22 cellular contexts compared by ENCODE assay signal in the genomic region with DNA sequence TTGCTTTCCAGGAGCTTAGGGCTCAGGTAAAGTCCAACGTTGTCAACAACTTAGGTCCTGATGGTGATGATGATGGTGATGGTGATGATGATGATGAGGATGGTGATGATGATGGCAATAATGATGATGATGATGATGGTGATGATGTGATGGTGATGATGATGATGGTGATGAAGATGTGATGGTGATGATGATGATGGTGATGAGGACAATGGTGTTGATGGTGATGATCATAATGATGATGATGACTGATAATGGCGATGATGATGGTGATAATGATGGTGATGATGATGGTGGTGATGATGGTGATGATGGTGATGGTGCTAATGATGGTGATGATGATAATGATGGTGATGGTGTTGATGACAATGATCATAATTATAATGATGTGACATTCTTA.
DNase-seq lines count a peak whose midpoint lies in the region; ATAC-seq, FAIRE-seq and TF ChIP-seq lines count a peak whose summit lies in the region.
"Had no signal": no experiment of that assay in that cellular context is flagged by ENCODE, and none has a peak within 500 bp of the region (broad histone marks: within the 10 kb centered on the region; RNA-seq: fewer than 3 reads in every experiment).

No MANE protein-coding gene starts in this region.

- no peaks in the 10 kb centered on the region for H3K79me2 ChIP-seq in HepG2 (ENCODE audit: insufficient read depth, low read length)

- intact Hi-C loops in HepG2 (cut with micrococcal nuclease; ENCODE audit: unreplicated experiment) (no loop called here), right lobe of liver (cut with DNase I) (no loop called here)

- TF ChIP-seq CTCF in HepG2 (CRISPR knock-in tag; IDR thresholded peaks at IDR 0.05), result no peak
- no peak for TF ChIP-seq CTCF in right lobe of liver (IDR thresholded peaks at IDR 0.05)

- no peaks in the 10 kb centered on the region for H3K27me3 ChIP-seq in HepG2 (ENCODE audit: control insufficient read depth in 1 of 2, insufficient read depth in 2 of 2, low read length in 2 of 2)
- no peaks in the 10 kb centered on the region for H3K27me3 ChIP-seq in right lobe of liver
- H3K27me3 ChIP-seq: BLaER1 treated with 17β-estradiol and CSF1 and Interleukin-3, amounts not matched to agents 10 nM and 100 nM had no signal

- H3K27ac Mint-ChIP-seq in activated naive CD8-positive, alpha-beta T cell treated with anti-CD3 and anti-CD28 coated beads, Interleukin-2, amount 50 U/mL, for 24 hours, result no peak overlapping the region
- H3K27ac Mint-ChIP-seq: B cell; CD4-positive, alpha-beta T cell; CD8-positive, alpha-beta T cell had no signal

- WGBS in HepG2 (ENCODE audit: low lambda C conversion rate), result 0% methylated on average over 2 of the region's 2 CpGs
- WGBS in right lobe of liver (ENCODE audit: insufficient coverage, low coverage, low lambda C conversion rate, missing lambda C conversion rate), result 57% methylated on average over 2 of the region's 2 CpGs

- TF ChIP-seq RAD21 in HepG2 (CRISPR knock-in tag; IDR thresholded peaks at IDR 0.05), result no peak

- in situ Hi-C loops in HepG2 (cut with HindIII; ENCODE audit: extremely low pct_ligation_motif_present, low pct_unique_long_range_greater_than_20kb), result no loop called here

- H3K27ac ChIP-seq in HepG2 (ENCODE audit: extremely low read length, insufficient read depth, low read length) (no peak overlapping the region), right lobe of liver (no peak overlapping the region)
- H3K27ac ChIP-seq: 22Rv1; A549; BLaER1 treated with 17β-estradiol and CSF1 and Interleukin-3, amounts not matched to agents 10 nM and 100 nM; C4-2B had no signal

- ATAC-seq in HepG2 (no peak), right lobe of liver (no peak)
- no peak for ATAC-seq in activated naive CD8-positive, alpha-beta T cell treated with anti-CD3 and anti-CD28 coated beads, Interleukin-2, amount 50 U/mL, for 24 hours
- ATAC-seq: A549; CD8-positive, alpha-beta T cell had no signal

- no peaks in the 10 kb centered on the region for H4K20me1 ChIP-seq in HepG2 (ENCODE audit: insufficient read depth, low read length)
- H4K20me1 ChIP-seq: BLaER1 treated with 17β-estradiol and CSF1 and Interleukin-3, amounts not matched to agents 10 nM and 100 nM had no signal

- H3K9ac ChIP-seq in HepG2 (ENCODE audit: insufficient read depth, low read depth, low read length), result no peak overlapping the region
- H3K9ac ChIP-seq: BLaER1 treated with 17β-estradiol and CSF1 and Interleukin-3, amounts not matched to agents 10 nM and 100 nM had no signal

- H3K9me3 Mint-ChIP-seq in activated naive CD8-positive, alpha-beta T cell treated with anti-CD3 and anti-CD28 coated beads, Interleukin-2, amount 50 U/mL, for 24 hours, result no peaks in the 10 kb centered on the region
- H3K9me3 Mint-ChIP-seq: CD4-positive, alpha-beta T cell; CD8-positive, alpha-beta T cell had no signal

- no peaks in the 10 kb centered on the region for H3K4me1 ChIP-seq in HepG2 (ENCODE audit: insufficient read depth, low read length)
- H3K4me1 ChIP-seq in right lobe of liver, result no peaks in the 10 kb centered on the region
- H3K4me1 ChIP-seq: A549; BLaER1 treated with 17β-estradiol and CSF1 and Interleukin-3, amounts not matched to agents 10 nM and 100 nM; Caco-2 had no signal

- H3K4me2 ChIP-seq in HepG2 (ENCODE audit: low read depth, low read length), result no peak overlapping the region
- H3K4me2 ChIP-seq: A549; BLaER1 treated with 17β-estradiol and CSF1 and Interleukin-3, amounts not matched to agents 10 nM and 100 nM had no signal

- no peak for TF ChIP-seq POLR2A in HepG2 (IDR thresholded peaks at IDR 0.05; ENCODE audit: insufficient read depth in 1 of 2, low read depth in 2 of 2, low read length in 2 of 2)
- TF ChIP-seq POLR2A in right lobe of liver (IDR thresholded peaks at IDR 0.05), result no peak

- CTCF ChIA-PET in HepG2 (lab: Yijun Ruan, JAX; ENCODE audit: low intra/inter-chr PET ratio, low total read pairs), result no interaction called here

- H3K27me3 Mint-ChIP-seq in activated naive CD8-positive, alpha-beta T cell treated with anti-CD3 and anti-CD28 coated beads, Interleukin-2, amount 50 U/mL, for 24 hours, result peaks cover 10% of the 10 kb centered on the region
- H3K27me3 Mint-ChIP-seq: B cell had no signal

- H3K4me3 Mint-ChIP-seq in activated naive CD8-positive, alpha-beta T cell treated with anti-CD3 and anti-CD28 coated beads, Interleukin-2, amount 50 U/mL, for 24 hours, result no peak overlapping the region
- H3K4me3 Mint-ChIP-seq: B cell; CD4-positive, alpha-beta T cell; CD8-positive, alpha-beta T cell had no signal

- FAIRE-seq in HepG2 (lab: Jason Lieb, UNC) (no peak), HTR-8/SVneo (lab: Jason Lieb, UNC) (peak; percentile 69), urothelium cell line (lab: Jason Lieb, UNC) (peak; percentile 99)
- FAIRE-seq: A549, D721Med, G401.6, GM12892, GM18507 had no signal

- no peaks in the 10 kb centered on the region for H3K36me3 ChIP-seq in HepG2 (replicated peaks in 1 of 2; ENCODE audit: control insufficient read depth in 1 of 2, insufficient read depth in 2 of 2, low read length in 2 of 2)
- H3K36me3 ChIP-seq in right lobe of liver, result no peaks in the 10 kb centered on the region
- H3K36me3 ChIP-seq: BLaER1 treated with 17β-estradiol and CSF1 and Interleukin-3, amounts not matched to agents 10 nM and 100 nM had no signal

- no peak for DNase-seq in HepG2 (ENCODE audit: low spot score)
- DNase-seq in right lobe of liver, result no peak
- DNase-seq in HTR-8/SVneo (ENCODE audit: insufficient read length, low spot score), result no peak
- DNase-seq in urothelium cell line (ENCODE audit: low spot score), result no peak
- no peak for DNase-seq in activated naive CD8-positive, alpha-beta T cell treated with anti-CD3 and anti-CD28 coated beads, Interleukin-2, amount 50 U/mL, for 24 hours
- DNase-seq in effector CD4-positive, alpha-beta T cell, result no peak
- DNase-seq: AML-193; Caco-2; Calu3; CD4-positive, alpha-beta T cell; CD8-positive, alpha-beta T cell; DMS79 treated with DMSO at 0.1 percent for 48 hours; GF-D8 had no signal

- H2AFZ ChIP-seq in HepG2 (ENCODE audit: low read length), result no peak overlapping the region

- POLR2A ChIA-PET in HepG2 (lab: Yijun Ruan, JAX), result no interaction called here

- BruUV-seq in HepG2 (replicated peaks; lab: Mats Ljungman, UMichigan), result no TSS peak

- peaks cover 7% of the 10 kb centered on the region; the same call in 1 of the 2 replicates for H3K9me3 ChIP-seq in HepG2 (ENCODE audit: low read length)
- no peaks in the 10 kb centered on the region for H3K9me3 ChIP-seq in right lobe of liver
- H3K9me3 ChIP-seq: A549, Caco-2 had no signal

- H3K36me3 Mint-ChIP-seq in activated naive CD8-positive, alpha-beta T cell treated with anti-CD3 and anti-CD28 coated beads, Interleukin-2, amount 50 U/mL, for 24 hours (ENCODE audit: low read depth), result no peaks in the 10 kb centered on the region
- H3K36me3 Mint-ChIP-seq: CD8-positive, alpha-beta T cell had no signal

- no peak for TF ChIP-seq EP300 in HepG2 (IDR thresholded peaks at IDR 0.05; ENCODE audit: low read depth in 2 of 2, low read length in 2 of 2)
- TF ChIP-seq EP300 in HepG2 (CRISPR knock-in tag; IDR thresholded peaks at IDR 0.05; ENCODE audit: borderline replicate concordance), result no peak

- H3K4me1 Mint-ChIP-seq in activated naive CD8-positive, alpha-beta T cell treated with anti-CD3 and anti-CD28 coated beads, Interleukin-2, amount 50 U/mL, for 24 hours, result no peaks in the 10 kb centered on the region
- H3K4me1 Mint-ChIP-seq: B cell had no signal

- H3K4me3 ChIP-seq in HepG2 (replicated peaks in 1 of 3; ENCODE audit: insufficient read depth in 1 of 3, low read depth in 2 of 3, low read length in 3 of 3) (no peak overlapping the region), right lobe of liver (no peak overlapping the region)
- H3K4me3 ChIP-seq: A549; BLaER1 treated with 17β-estradiol and CSF1 and Interleukin-3, amounts not matched to agents 10 nM and 100 nM had no signal

TF ChIP-seq in HepG2, 621 proteins besides CTCF, POLR2A, EP300 and RAD21:
- no peak for TF ChIP-seq ZNF510 (CRISPR knock-in tag; IDR thresholded peaks at IDR 0.05; ENCODE audit: low read depth)
- TF ChIP-seq CREB1 (IDR thresholded peaks at IDR 0.05), result peak; percentile 98
- TF ChIP-seq CREB1 (CRISPR knock-in tag; IDR thresholded peaks at IDR 0.05), result no peak
- TF ChIP-seq ATF7 (IDR thresholded peaks at IDR 0.05), result peak; percentile 39; the same call in 1 of the 2 replicates
- TF ChIP-seq ATF7 (CRISPR knock-in tag; IDR thresholded peaks at IDR 0.05), result no peak
- TF ChIP-seq NPAS2 (CRISPR knock-in tag; IDR thresholded peaks at IDR 0.05; ENCODE audit: borderline replicate concordance), result no peak
- no peak for TF ChIP-seq KDM6A (CRISPR knock-in tag; IDR thresholded peaks at IDR 0.05; ENCODE audit: low read depth)
- TF ChIP-seq JDP2 (CRISPR knock-in tag; IDR thresholded peaks at IDR 0.05; ENCODE audit: borderline replicate concordance), result no peak
- TF ChIP-seq, protein P1, sequence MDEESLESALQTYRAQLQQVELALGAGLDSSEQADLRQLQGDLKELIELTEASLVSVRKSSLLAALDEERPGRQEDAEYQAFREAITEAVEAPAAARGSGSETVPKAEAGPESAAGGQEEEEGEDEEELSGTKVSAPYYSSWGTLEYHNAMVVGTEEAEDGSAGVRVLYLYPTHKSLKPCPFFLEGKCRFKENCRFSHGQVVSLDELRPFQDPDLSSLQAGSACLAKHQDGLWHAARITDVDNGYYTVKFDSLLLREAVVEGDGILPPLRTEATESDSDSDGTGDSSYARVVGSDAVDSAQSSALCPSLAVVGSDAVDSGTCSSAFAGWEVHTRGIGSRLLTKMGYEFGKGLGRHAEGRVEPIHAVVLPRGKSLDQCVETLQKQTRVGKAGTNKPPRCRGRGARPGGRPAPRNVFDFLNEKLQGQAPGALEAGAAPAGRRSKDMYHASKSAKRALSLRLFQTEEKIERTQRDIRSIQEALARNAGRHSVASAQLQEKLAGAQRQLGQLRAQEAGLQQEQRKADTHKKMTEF (CRISPR knock-in tag; IDR thresholded peaks at IDR 0.05), result no peak
